31 cellular contexts compared by ENCODE assay signal in genomic region chr10:58341422-58341821, GRCh38.
"Had no signal": no experiment of that assay in that cellular context is flagged by ENCODE, and none has a peak within 500 bp of the region (broad histone marks: within the 10 kb centered on the region; RNA-seq: fewer than 3 reads in every experiment).

No MANE protein-coding gene starts in this region.

- H3K9me3 ChIP-seq: adrenal gland, body of pancreas, breast epithelium, MG63, SJSA1, SK-N-SH had no signal

- H3K4me3 ChIP-seq: adrenal gland, body of pancreas, breast epithelium, MG63, SJSA1 had no signal

- H3K4me1 ChIP-seq: breast epithelium, SJSA1 had no signal

- H3K36me3 ChIP-seq: adrenal gland, breast epithelium, MG63, SJSA1 had no signal

- FAIRE-seq: TTC549 had no signal

- DNase-seq: activated CD4-positive, alpha-beta T cell treated with anti-CD3 and anti-CD28 coated beads, Interleukin-2, amount 10 ng/mL, durations not matched to agents 24 days and 14 days; activated CD4-positive, alpha-beta T cell treated with anti-CD3 and anti-CD28 coated beads, Interleukin-2, amount 50 U/mL, for 4 hours; activated CD8-positive, alpha-beta T cell treated with anti-CD3 and anti-CD28 coated beads for 36 hours; activated effector memory CD4-positive, alpha-beta T cell treated with anti-CD3 and anti-CD28 coated beads, Interleukin-2, amount 50 U/mL, for 16 hours; activated naive CD4-positive, alpha-beta T cell treated with Interleukin-2 at 50 U/mL for 16 hours; activated T-cell treated with anti-CD3 and anti-CD28 coated beads, Interleukin-2, amount 50 U/mL, for 1 hour; activated T-cell treated with anti-CD3 and anti-CD28 coated beads, Interleukin-2, amount 50 U/mL, for 72 hours; adrenal gland; body of pancreas; caudate nucleus; Karpas-422; MG63; NCI-H1048; NCI-H1105 treated with DMSO at 0.1 percent for 48 hours; NCI-H1436; NCI-H1694; NCI-H1930; NCI-H2081 treated with DMSO at 0.1 percent for 48 hours; NCI-H226; NCI-H446 treated with DMSO at 0.1 percent for 48 hours; NCI-H524; NCI-H69; NCI-H82; SHP77 treated with DMSO at 0.1 percent for 48 hours; SK-N-SH had no signal

- H3K4me2 ChIP-seq: SK-N-SH had no signal

- H3K27ac ChIP-seq: adrenal gland, body of pancreas, breast epithelium, SJSA1 had no signal

- H3K27me3 ChIP-seq: adrenal gland, body of pancreas, breast epithelium, MG63, SJSA1 had no signal

- H3K9ac ChIP-seq: SK-N-SH had no signal

- ATAC-seq: activated CD8-positive, alpha-beta T cell treated with anti-CD3 and anti-CD28 coated beads for 36 hours; activated naive CD4-positive, alpha-beta T cell treated with anti-CD3 and anti-CD28 coated beads, Interleukin-2, amount 50 U/mL, for 72 hours; activated T-cell treated with anti-CD3 and anti-CD28 coated beads, Interleukin-2, amount 50 U/mL, for 72 hours; activated T-helper 17 cell treated with anti-CD3 and anti-CD28 coated beads, Interleukin-2, amount 50 U/mL, for 72 hours; body of pancreas; Panc1 had no signal
